Comparison of ENCODE assay signal across 1 cellular context in genomic region chr3:13348100-13348499, GRCh38.
TF ChIP-seq lines count a peak whose summit lies in the region.

No MANE protein-coding gene starts in this region.

TF ChIP-seq in GM23338, 12 proteins besides CTCF, POLR2A, EP300 and RAD21 (continued from another document):
- TF ChIP-seq ZNF462 (CRISPR knock-in tag; IDR thresholded peaks at IDR 0.05) (no peak), ZNF331 (CRISPR knock-in tag; IDR thresholded peaks at IDR 0.05; ENCODE audit: low read depth) (no peak), ZNF114 (CRISPR knock-in tag; IDR thresholded peaks at IDR 0.05) (no peak)
